Comparison of ENCODE assay signal across 1 cellular context in genomic region chr20:3788685-3789155, GRCh38.
TF ChIP-seq lines count a peak whose summit lies in the region.

No MANE protein-coding gene starts in this region.

TF ChIP-seq in A549, 52 proteins besides CTCF, POLR2A, EP300 and RAD21:
- TF ChIP-seq PHF8 (IDR thresholded peaks at IDR 0.05; ENCODE audit: borderline replicate concordance, low read depth) (no peak), HES2 (IDR thresholded peaks at IDR 0.05) (no peak), HMGXB4 (CRISPR knock-in tag; IDR thresholded peaks at IDR 0.05; ENCODE audit: borderline replicate concordance) (no peak), ATOH8 (CRISPR knock-in tag; IDR thresholded peaks at IDR 0.05; ENCODE audit: low read depth) (no peak), KDM5A (IDR thresholded peaks at IDR 0.05) (no peak), MYC (IDR thresholded peaks at IDR 0.05; ENCODE audit: borderline replicate concordance, low read length) (no peak), NPAS2 (CRISPR knock-in tag; IDR thresholded peaks at IDR 0.05; ENCODE audit: borderline replicate concordance) (no peak), CEBPB (IDR thresholded peaks at IDR 0.05) (no peak), ZFP36 (IDR thresholded peaks at IDR 0.05; ENCODE audit: borderline replicate concordance, partially characterized antibody) (no peak), HOXA7 (CRISPR knock-in tag; IDR thresholded peaks at IDR 0.05) (no peak), ZNF302 (CRISPR knock-in tag; IDR thresholded peaks at IDR 0.05) (no peak), RCOR1 (IDR thresholded peaks at IDR 0.05; ENCODE audit: low read depth, low read length) (no peak), POLR2AphosphoS2 (conservative IDR thresholded peaks at IDR 0.05; ENCODE audit: low read length) (no peak)
- TF ChIP-seq, protein P1, sequence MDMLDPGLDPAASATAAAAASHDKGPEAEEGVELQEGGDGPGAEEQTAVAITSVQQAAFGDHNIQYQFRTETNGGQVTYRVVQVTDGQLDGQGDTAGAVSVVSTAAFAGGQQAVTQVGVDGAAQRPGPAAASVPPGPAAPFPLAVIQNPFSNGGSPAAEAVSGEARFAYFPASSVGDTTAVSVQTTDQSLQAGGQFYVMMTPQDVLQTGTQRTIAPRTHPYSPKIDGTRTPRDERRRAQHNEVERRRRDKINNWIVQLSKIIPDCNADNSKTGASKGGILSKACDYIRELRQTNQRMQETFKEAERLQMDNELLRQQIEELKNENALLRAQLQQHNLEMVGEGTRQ (IDR thresholded peaks at IDR 0.05), result no peak
- TF ChIP-seq, protein P2, sequence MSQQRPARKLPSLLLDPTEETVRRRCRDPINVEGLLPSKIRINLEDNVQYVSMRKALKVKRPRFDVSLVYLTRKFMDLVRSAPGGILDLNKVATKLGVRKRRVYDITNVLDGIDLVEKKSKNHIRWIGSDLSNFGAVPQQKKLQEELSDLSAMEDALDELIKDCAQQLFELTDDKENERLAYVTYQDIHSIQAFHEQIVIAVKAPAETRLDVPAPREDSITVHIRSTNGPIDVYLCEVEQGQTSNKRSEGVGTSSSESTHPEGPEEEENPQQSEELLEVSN (IDR thresholded peaks at IDR 0.05; ENCODE audit: borderline replicate concordance, low read depth), result no peak
- TF ChIP-seq, protein P3, sequence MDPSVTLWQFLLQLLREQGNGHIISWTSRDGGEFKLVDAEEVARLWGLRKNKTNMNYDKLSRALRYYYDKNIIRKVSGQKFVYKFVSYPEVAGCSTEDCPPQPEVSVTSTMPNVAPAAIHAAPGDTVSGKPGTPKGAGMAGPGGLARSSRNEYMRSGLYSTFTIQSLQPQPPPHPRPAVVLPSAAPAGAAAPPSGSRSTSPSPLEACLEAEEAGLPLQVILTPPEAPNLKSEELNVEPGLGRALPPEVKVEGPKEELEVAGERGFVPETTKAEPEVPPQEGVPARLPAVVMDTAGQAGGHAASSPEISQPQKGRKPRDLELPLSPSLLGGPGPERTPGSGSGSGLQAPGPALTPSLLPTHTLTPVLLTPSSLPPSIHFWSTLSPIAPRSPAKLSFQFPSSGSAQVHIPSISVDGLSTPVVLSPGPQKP (IDR thresholded peaks at IDR 0.05; ENCODE audit: low read depth, low read length), result no peak
- TF ChIP-seq, protein P4, sequence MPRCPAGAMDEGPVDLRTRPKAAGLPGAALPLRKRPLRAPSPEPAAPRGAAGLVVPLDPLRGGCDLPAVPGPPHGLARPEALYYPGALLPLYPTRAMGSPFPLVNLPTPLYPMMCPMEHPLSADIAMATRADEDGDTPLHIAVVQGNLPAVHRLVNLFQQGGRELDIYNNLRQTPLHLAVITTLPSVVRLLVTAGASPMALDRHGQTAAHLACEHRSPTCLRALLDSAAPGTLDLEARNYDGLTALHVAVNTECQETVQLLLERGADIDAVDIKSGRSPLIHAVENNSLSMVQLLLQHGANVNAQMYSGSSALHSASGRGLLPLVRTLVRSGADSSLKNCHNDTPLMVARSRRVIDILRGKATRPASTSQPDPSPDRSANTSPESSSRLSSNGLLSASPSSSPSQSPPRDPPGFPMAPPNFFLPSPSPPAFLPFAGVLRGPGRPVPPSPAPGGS (IDR thresholded peaks at IDR 0.05), result no peak
